ENCODE assay signal across 19 cellular contexts in the genomic region with DNA sequence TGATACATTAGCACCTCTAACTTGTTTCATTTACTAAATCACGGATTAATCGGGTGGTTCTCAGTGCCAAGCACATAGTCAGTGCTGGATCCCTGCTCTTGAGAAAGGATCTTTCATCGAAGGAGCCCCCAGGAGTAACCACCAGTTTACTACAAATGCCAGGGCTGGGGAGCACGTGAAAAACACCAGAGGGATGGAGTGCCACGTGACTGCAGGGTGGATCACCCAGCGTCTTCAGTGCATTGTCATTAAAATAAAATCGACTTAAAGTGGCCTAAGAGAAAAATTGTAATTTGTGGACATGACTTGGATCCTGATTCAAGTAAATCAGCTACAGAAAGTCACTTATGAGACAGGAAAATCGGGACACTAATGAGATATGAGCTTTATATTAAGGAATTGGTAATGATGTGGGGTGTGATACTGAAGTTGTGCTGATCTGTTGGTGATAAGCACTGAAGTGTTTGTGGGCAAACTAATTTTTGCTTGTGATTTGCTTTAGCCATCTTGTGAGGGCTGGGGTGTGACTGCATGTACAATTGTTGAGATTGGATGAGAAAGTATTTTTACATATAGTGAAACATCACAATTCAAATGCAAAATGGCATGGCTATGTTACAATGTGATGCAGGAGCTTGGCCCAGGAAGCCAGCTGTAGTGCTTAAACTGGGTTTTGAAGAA.
DNase-seq lines count a peak whose midpoint lies in the region; ATAC-seq and TF ChIP-seq lines count a peak whose summit lies in the region.
"Had no signal": no experiment of that assay in that cellular context is flagged by ENCODE, and none has a peak within 500 bp of the region (broad histone marks: within the 10 kb centered on the region; RNA-seq: fewer than 3 reads in every experiment).

No MANE protein-coding gene starts in this region.

- peaks cover 59% of the 10 kb centered on the region for H3K4me1 ChIP-seq in effector memory CD4-positive, alpha-beta T cell (ENCODE audit: control insufficient read depth, insufficient read depth, low read length, poor library complexity, severe bottlenecking)
- H3K4me1 ChIP-seq in neutrophil (ENCODE audit: control insufficient read depth in 1 of 2, insufficient read depth in 1 of 2, low read depth in 1 of 2, low read length in 1 of 2) = peaks cover 45 to 60% of the 10 kb centered on the region in 2 experiments

- POLR2A ChIA-PET in WTC11 (lab: Charles Lee) (no interaction called here), GM10248 (lab: Yijun Ruan, JAX) (no interaction called here)

- H3K27ac Mint-ChIP-seq in activated T-cell treated with anti-CD3 and anti-CD28 coated beads, Interleukin-2, amount 50 U/mL, for 24 hours = peak overlapping the region; percentile 89
- H3K27ac Mint-ChIP-seq in WTC11 = peak overlapping the region; percentile 82; the same call in 1 of the 2 replicates

- H3K36me3 ChIP-seq in effector memory CD4-positive, alpha-beta T cell (ENCODE audit: control insufficient read depth, insufficient read depth, low read length) = no peaks in the 10 kb centered on the region
- H3K36me3 ChIP-seq in neutrophil = no peaks in the 10 kb centered on the region
- H3K36me3 ChIP-seq: adrenal gland, cardiac muscle cell, gastrocnemius medialis, suprapubic skin had no signal

- no peaks in the 10 kb centered on the region for H3K27me3 ChIP-seq in effector memory CD4-positive, alpha-beta T cell (replicated peaks; ENCODE audit: control insufficient read depth, insufficient read depth, low read length, poor library complexity, severe bottlenecking)
- H3K27me3 ChIP-seq in neutrophil = no peaks in the 10 kb centered on the region
- H3K27me3 ChIP-seq: adrenal gland, cardiac muscle cell, gastrocnemius medialis, suprapubic skin had no signal

- H3K36me3 Mint-ChIP-seq in activated T-cell treated with anti-CD3 and anti-CD28 coated beads, Interleukin-2, amount 50 U/mL, for 24 hours (ENCODE audit: low read depth) = peaks cover 82% of the 10 kb centered on the region
- no peaks in the 10 kb centered on the region for H3K36me3 Mint-ChIP-seq in WTC11

- CTCF ChIA-PET in WTC11 (lab: Charles Lee) (interaction anchor here (0.6 to 1.3 kb wide), 3 partner anchors 40 to 83 kb away, joined by 3 to 7 read pairs (median 4); no protein-coding TSS in a partner anchor), GM10248 (lab: Yijun Ruan, JAX) (interaction anchor here (0.9 to 2.5 kb wide), 3 partner anchors 11 to 65 kb away, joined by 3 to 13 read pairs (median 3); no protein-coding TSS in a partner anchor)

- H3K4me3 Mint-ChIP-seq in activated T-cell treated with anti-CD3 and anti-CD28 coated beads, Interleukin-2, amount 50 U/mL, for 24 hours = peak overlapping the region; percentile 18
- H3K4me3 Mint-ChIP-seq in WTC11 = no peak overlapping the region

- no peak for ATAC-seq in WTC11
- ATAC-seq: gastrocnemius medialis, PC-3 had no signal

- DNase-seq in activated T-cell treated with anti-CD3 and anti-CD28 coated beads, Interleukin-2, amount 50 U/mL, for 24 hours = no peak
- DNase-seq in activated T-cell treated with anti-CD3 and anti-CD28 coated beads, Interleukin-2, amount 50 U/mL, for 1 hour = no peak
- DNase-seq in WTC11 (ENCODE audit: low spot score) (no peak), NK-92 (lab: John Stamatoyannopoulos, UW; ENCODE audit: unreplicated experiment) (no peak), NCI-H1048 (lab: John Stamatoyannopoulos, UW) (no peak), GM10248 (ENCODE audit: extremely low spot score) (no peak)
- DNase-seq in effector memory CD4-positive, alpha-beta T cell = no peak
- DNase-seq: adrenal gland; gastrocnemius medialis; NCI-H1436 treated with DMSO at 0.1 percent for 48 hours; NCI-H2171 treated with DMSO at 0.1 percent for 48 hours; NCI-H774; PC-3; small intestine; stimulated activated CD4-positive, alpha-beta T cell treated with anti-CD3 and anti-CD28 coated beads, Interleukin-2, amount 100 ng/mL, for 48 hours had no signal

- H3K9me3 ChIP-seq in effector memory CD4-positive, alpha-beta T cell (ENCODE audit: control insufficient read depth, low read length) = no peaks in the 10 kb centered on the region
- H3K9me3 ChIP-seq in neutrophil = no peaks in the 10 kb centered on the region
- H3K9me3 ChIP-seq: adrenal gland, gastrocnemius medialis, suprapubic skin had no signal

- peaks cover 6% of the 10 kb centered on the region for H3K9me3 Mint-ChIP-seq in activated T-cell treated with anti-CD3 and anti-CD28 coated beads, Interleukin-2, amount 50 U/mL, for 24 hours
- peaks cover 3% of the 10 kb centered on the region; the same call in 1 of the 2 replicates for H3K9me3 Mint-ChIP-seq in WTC11

- H3K27me3 Mint-ChIP-seq in activated T-cell treated with anti-CD3 and anti-CD28 coated beads, Interleukin-2, amount 50 U/mL, for 24 hours = no peaks in the 10 kb centered on the region
- no peaks in the 10 kb centered on the region for H3K27me3 Mint-ChIP-seq in WTC11 (ENCODE audit: low read depth)

- TF ChIP-seq CTCF in WTC11 (IDR thresholded peaks at IDR 0.05) (no peak), neutrophil (IDR thresholded peaks at IDR 0.05) (no peak), GM10248 (IDR thresholded peaks at IDR 0.05; ENCODE audit: control extremely low read depth, extremely low read depth, low read depth, missing control alignments) (no peak)

- H3K4me1 Mint-ChIP-seq in activated T-cell treated with anti-CD3 and anti-CD28 coated beads, Interleukin-2, amount 50 U/mL, for 24 hours (ENCODE audit: low read depth) = peaks cover 90% of the 10 kb centered on the region
- peaks cover 68% of the 10 kb centered on the region for H3K4me1 Mint-ChIP-seq in WTC11

- peak overlapping the region; percentile 46 for H3K27ac ChIP-seq in effector memory CD4-positive, alpha-beta T cell (ENCODE audit: insufficient read depth, low read length, poor library complexity, severe bottlenecking)
- peak overlapping the region; percentile 61 for H3K27ac ChIP-seq in neutrophil
- H3K27ac ChIP-seq: adrenal gland, C4-2B, cardiac muscle cell, gastrocnemius medialis, suprapubic skin had no signal

- H3K4me3 ChIP-seq in effector memory CD4-positive, alpha-beta T cell (ENCODE audit: insufficient read depth, low read depth, low read length, poor library complexity, severe bottlenecking) = no peak overlapping the region
- no peak overlapping the region for H3K4me3 ChIP-seq in neutrophil (ENCODE audit: low read depth in 1 of 2, low read length in 1 of 2)
- H3K4me3 ChIP-seq: adrenal gland, cardiac muscle cell, gastrocnemius medialis, suprapubic skin had no signal

TF ChIP-seq in WTC11, 78 proteins besides CTCF, POLR2A, EP300 and RAD21:
- TF ChIP-seq, protein P1, sequence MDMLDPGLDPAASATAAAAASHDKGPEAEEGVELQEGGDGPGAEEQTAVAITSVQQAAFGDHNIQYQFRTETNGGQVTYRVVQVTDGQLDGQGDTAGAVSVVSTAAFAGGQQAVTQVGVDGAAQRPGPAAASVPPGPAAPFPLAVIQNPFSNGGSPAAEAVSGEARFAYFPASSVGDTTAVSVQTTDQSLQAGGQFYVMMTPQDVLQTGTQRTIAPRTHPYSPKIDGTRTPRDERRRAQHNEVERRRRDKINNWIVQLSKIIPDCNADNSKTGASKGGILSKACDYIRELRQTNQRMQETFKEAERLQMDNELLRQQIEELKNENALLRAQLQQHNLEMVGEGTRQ (CRISPR knock-in tag; IDR thresholded peaks at IDR 0.05) = peak; percentile 69
- TF ChIP-seq, protein P2, sequence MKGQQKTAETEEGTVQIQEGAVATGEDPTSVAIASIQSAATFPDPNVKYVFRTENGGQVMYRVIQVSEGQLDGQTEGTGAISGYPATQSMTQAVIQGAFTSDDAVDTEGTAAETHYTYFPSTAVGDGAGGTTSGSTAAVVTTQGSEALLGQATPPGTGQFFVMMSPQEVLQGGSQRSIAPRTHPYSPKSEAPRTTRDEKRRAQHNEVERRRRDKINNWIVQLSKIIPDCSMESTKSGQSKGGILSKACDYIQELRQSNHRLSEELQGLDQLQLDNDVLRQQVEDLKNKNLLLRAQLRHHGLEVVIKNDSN (CRISPR knock-in tag; IDR thresholded peaks at IDR 0.05) = peak; percentile 64
- TF ChIP-seq, protein P3, sequence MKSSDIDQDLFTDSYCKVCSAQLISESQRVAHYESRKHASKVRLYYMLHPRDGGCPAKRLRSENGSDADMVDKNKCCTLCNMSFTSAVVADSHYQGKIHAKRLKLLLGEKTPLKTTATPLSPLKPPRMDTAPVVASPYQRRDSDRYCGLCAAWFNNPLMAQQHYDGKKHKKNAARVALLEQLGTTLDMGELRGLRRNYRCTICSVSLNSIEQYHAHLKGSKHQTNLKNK (CRISPR knock-in tag; IDR thresholded peaks at IDR 0.05) = no peak
- no peak for TF ChIP-seq RELA (CRISPR knock-in tag; IDR thresholded peaks at IDR 0.05; ENCODE audit: borderline replicate concordance)
